8 cellular contexts compared by ENCODE assay signal in the genomic region with DNA sequence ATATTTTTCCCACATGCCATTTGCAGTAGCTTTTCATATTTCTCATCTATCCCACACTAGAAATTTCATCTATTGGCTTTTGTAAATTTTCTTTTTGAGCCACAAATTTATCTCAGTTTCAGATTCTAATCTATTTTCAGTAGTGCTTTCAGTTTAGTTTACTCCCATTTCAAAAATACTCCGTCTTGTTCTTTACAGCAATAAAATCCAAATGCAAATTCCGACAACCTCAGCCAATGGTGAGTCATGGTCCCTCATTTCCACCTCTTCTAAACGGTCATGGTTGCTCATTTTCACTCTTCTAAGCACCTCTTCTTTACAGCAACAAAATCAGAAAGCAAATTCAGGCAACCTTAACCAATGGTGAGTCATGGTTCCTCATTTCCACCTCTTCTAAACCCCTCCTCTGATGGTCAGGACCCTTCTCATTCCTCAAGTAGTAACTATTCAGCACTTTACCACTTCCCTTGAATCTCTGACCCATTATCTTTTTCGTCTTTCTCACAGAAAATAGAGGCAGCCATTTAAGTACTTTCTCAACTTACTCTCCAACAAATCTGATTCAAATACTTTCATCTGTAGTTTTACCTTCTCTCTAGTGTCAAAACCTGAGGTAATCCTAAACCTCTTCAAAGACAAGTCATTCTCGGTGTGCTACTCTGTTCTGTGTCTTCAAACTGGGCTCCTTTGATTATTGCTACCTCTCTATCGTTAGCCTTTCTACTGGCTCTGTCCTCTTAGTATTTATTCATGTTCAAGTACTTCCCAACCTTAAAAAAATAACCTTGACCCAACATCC. TPM values are rescaled to one million over a fixed set of nuclear protein-coding genes. Genes with fewer than 3 reads are reported as not detected.
DNase-seq lines count a peak whose midpoint lies in the region; ATAC-seq and TF ChIP-seq lines count a peak whose summit lies in the region.

No MANE protein-coding gene starts in this region.

- peaks cover 27% of the 10 kb centered on the region for H3K36me3 Mint-ChIP-seq in activated T-cell treated with anti-CD3 and anti-CD28 coated beads, Interleukin-2, amount 50 U/mL, for 4 hours (ENCODE audit: insufficient read depth)

- no peaks in the 10 kb centered on the region for H3K9me3 Mint-ChIP-seq in activated T-cell treated with anti-CD3 and anti-CD28 coated beads, Interleukin-2, amount 50 U/mL, for 4 hours

- H3K9ac ChIP-seq in BLaER1 treated with 17β-estradiol and CSF1 and Interleukin-3, amounts not matched to agents 10 nM and 100 nM = peak overlapping the region in 3 of 11 experiments; percentile 28 to 57 (median 29); a peak in 4 of 22 replicates

- ATAC-seq in GM19328 (IDR thresholded peaks at IDR 0.05; ENCODE audit: unreplicated experiment) (peak; percentile 43), HG03342 (IDR thresholded peaks at IDR 0.05; ENCODE audit: unreplicated experiment) (peak; percentile 51), right lobe of liver (no peak)
- ATAC-seq in activated T-cell treated with anti-CD3 and anti-CD28 coated beads, Interleukin-2, amount 50 U/mL, for 4 hours = peak; percentile 77 to 78

- peak overlapping the region in 9 of 11 experiments; percentile 53 to 76 (median 68); a peak in 18 of 22 replicates for H3K27ac ChIP-seq in BLaER1 treated with 17β-estradiol and CSF1 and Interleukin-3, amounts not matched to agents 10 nM and 100 nM
- H3K27ac ChIP-seq in right lobe of liver = no peak overlapping the region

- TF ChIP-seq CTCF in right lobe of liver (IDR thresholded peaks at IDR 0.05) = no peak

- peaks cover 0 to 22% (median 16%) of the 10 kb centered on the region in 11 experiments; a peak in 18 of 22 replicates for H3K9me3 ChIP-seq in BLaER1 treated with 17β-estradiol and CSF1 and Interleukin-3, amounts not matched to agents 10 nM and 100 nM (replicated peaks in 1 of 11)
- no peaks in the 10 kb centered on the region for H3K9me3 ChIP-seq in right lobe of liver

- H3K4me1 ChIP-seq in BLaER1 treated with 17β-estradiol and CSF1 and Interleukin-3, amounts not matched to agents 10 nM and 100 nM = peaks cover 71 to 96% (median 85%) of the 10 kb centered on the region in 10 experiments
- no peaks in the 10 kb centered on the region for H3K4me1 ChIP-seq in right lobe of liver

- 66% methylated on average over 6 of the region's 6 CpGs for WGBS in right lobe of liver (ENCODE audit: insufficient coverage, low coverage, low lambda C conversion rate, missing lambda C conversion rate)

- H3K4me1 Mint-ChIP-seq in activated T-cell treated with anti-CD3 and anti-CD28 coated beads, Interleukin-2, amount 50 U/mL, for 4 hours (ENCODE audit: low read depth) = peaks cover 97% of the 10 kb centered on the region

- no peaks in the 10 kb centered on the region for H3K27me3 ChIP-seq in BLaER1 treated with 17β-estradiol and CSF1 and Interleukin-3, amounts not matched to agents 10 nM and 100 nM
- H3K27me3 ChIP-seq in right lobe of liver = no peaks in the 10 kb centered on the region

- TF ChIP-seq POLR2A in right lobe of liver (IDR thresholded peaks at IDR 0.05) = no peak

- H3K4me3 Mint-ChIP-seq in activated T-cell treated with anti-CD3 and anti-CD28 coated beads, Interleukin-2, amount 50 U/mL, for 4 hours = peak overlapping the region; percentile 67

- peak; percentile 18 for DNase-seq in activated T-cell treated with anti-CD3 and anti-CD28 coated beads, Interleukin-2, amount 50 U/mL, for 4 hours
- no peak for DNase-seq in NCI-H748 (lab: John Stamatoyannopoulos, UW; ENCODE audit: unreplicated experiment)
- no peak for DNase-seq in HCEC 1CT
- DNase-seq in right lobe of liver = no peak
- no peak for DNase-seq in head of caudate nucleus

- H3K27me3 Mint-ChIP-seq in activated T-cell treated with anti-CD3 and anti-CD28 coated beads, Interleukin-2, amount 50 U/mL, for 4 hours (ENCODE audit: low read depth) = no peaks in the 10 kb centered on the region

- intact Hi-C loops in right lobe of liver (cut with DNase I) (no loop called here), head of caudate nucleus (cut with DNase I) (no loop called here)

- peak overlapping the region; percentile 62 to 90 (median 78) for H3K4me2 ChIP-seq in BLaER1 treated with 17β-estradiol and CSF1 and Interleukin-3, amounts not matched to agents 10 nM and 100 nM

- H3K4me3 ChIP-seq in BLaER1 treated with 17β-estradiol and CSF1 and Interleukin-3, amounts not matched to agents 10 nM and 100 nM = peak overlapping the region in 2 of 10 experiments; percentile 6 to 15; a peak in 1 of 20 replicates
- no peak overlapping the region for H3K4me3 ChIP-seq in right lobe of liver

- peaks cover 0 to 32% (median 22%) of the 10 kb centered on the region in 11 experiments; a peak in 21 of 22 replicates for H3K36me3 ChIP-seq in BLaER1 treated with 17β-estradiol and CSF1 and Interleukin-3, amounts not matched to agents 10 nM and 100 nM
- no peaks in the 10 kb centered on the region for H3K36me3 ChIP-seq in right lobe of liver

- no peaks in the 10 kb centered on the region for H4K20me1 ChIP-seq in BLaER1 treated with 17β-estradiol and CSF1 and Interleukin-3, amounts not matched to agents 10 nM and 100 nM

RNA-seq across cellular contexts. Expression of a gene that starts 34.4 kb away (rescaled TPM):
- 10 to 100 TPM; 32.6 to 38.7 (median 34.7) TPM for total RNA-seq in activated T-cell treated with anti-CD3 and anti-CD28 coated beads, Interleukin-2, amount 50 U/mL, for 4 hours
- 1 to 10 TPM; 3.2 to 6.3 (median 4.3) TPM for total RNA-seq in right lobe of liver

Comparison
In these comparisons a context has a peak if more than half of its experiments do, and no peak if none do; other contexts are left out.
1. H3K27ac ChIP-seq: peak in BLaER1 treated with 17β-estradiol and CSF1 and Interleukin-3, amounts not matched to agents 10 nM and 100 nM (9 of 11); none in right lobe of liver (0 of 3).
2. ATAC-seq: peak in GM19328 (single experiment), HG03342 (single experiment) and activated T-cell treated with anti-CD3 and anti-CD28 coated beads, Interleukin-2, amount 50 U/mL, for 4 hours (2 of 2); none in right lobe of liver (0 of 4).
3. RNA of a gene that starts 34.4 kb away (total RNA-seq): 32.6 to 38.7 TPM in activated T-cell treated with anti-CD3 and anti-CD28 coated beads, Interleukin-2, amount 50 U/mL, for 4 hours; 3.2 to 6.3 TPM in right lobe of liver; every median in the first group is over 4 times any median in the second.